Comparison of ENCODE assay signal across 13 cellular contexts in genomic region chr22:17919276-17920144, GRCh38.
DNase-seq lines count a peak whose midpoint lies in the region; ATAC-seq and TF ChIP-seq lines count a peak whose summit lies in the region.
"Had no signal": no experiment of that assay in that cellular context is flagged by ENCODE, and none has a peak within 500 bp of the region (broad histone marks: within the 10 kb centered on the region; RNA-seq: fewer than 3 reads in every experiment).

No MANE protein-coding gene starts in this region.

- H3K27ac ChIP-seq in mammary epithelial cell (ENCODE audit: insufficient read depth, low read depth, low read length) (no peak overlapping the region), lung (ENCODE audit: low read depth in 1 of 2, low read length in 1 of 2) (peak overlapping the region; percentile 46 to 90), testis (peak overlapping the region; percentile 18 to 64)

- in situ Hi-C loops in mammary epithelial cell (cut with MboI; ENCODE audit: low sequenced_read_pairs in 2 of 2) = loop anchor here in 1 of 2 donors (5.0 kb wide), 1 partner anchor 158 kb away; the partner anchor contains the start of gene PEX26

- H3K4me1 Mint-ChIP-seq in activated CD8-positive, alpha-beta memory T cell treated with anti-CD3 and anti-CD28 coated beads, Interleukin-2, amount 10 ng/mL, durations not matched to agents 7 days and 5 days = peaks cover 10% of the 10 kb centered on the region

- H3K9me3 ChIP-seq in mammary epithelial cell (replicated peaks; ENCODE audit: insufficient read depth, low read length) (no peaks in the 10 kb centered on the region), lung (ENCODE audit: control insufficient read depth in 2 of 2, insufficient read depth in 1 of 2, low read length in 1 of 2) (no peaks in the 10 kb centered on the region), testis (no peaks in the 10 kb centered on the region)

- H3K9ac ChIP-seq in mammary epithelial cell (ENCODE audit: insufficient read depth, low read length) = no peak overlapping the region

- intact Hi-C loops in mammary epithelial cell (cut with micrococcal nuclease) = loop anchor here (2.0 kb wide), 1 partner anchor 143 kb away; no protein-coding TSS in a partner anchor
- intact Hi-C loops in testis (cut with DNase I; ENCODE audit: low total_unique reads) = loop anchor here (10.0 kb wide), 1 partner anchor 65 kb away; no protein-coding TSS in a partner anchor

- BruUV-seq in mammary epithelial cell (replicated peaks; lab: Mats Ljungman, UMichigan) = no TSS peak

- ATAC-seq in lung (ENCODE audit: insufficient read depth, low FRiP score) = no peak
- ATAC-seq in activated CD8-positive, alpha-beta memory T cell treated with anti-CD3 and anti-CD28 coated beads, Interleukin-2, amount 10 ng/mL, durations not matched to agents 7 days and 5 days = no peak
- ATAC-seq: stimulated activated effector memory CD8-positive, alpha-beta T cell treated with anti-CD3 and anti-CD28 coated beads, Interleukin-12 subunit alpha, Interleukin-12 subunit beta, amount 100 ng/mL, for 72 hours had no signal

- H4K20me1 ChIP-seq in mammary epithelial cell (ENCODE audit: insufficient read depth, low read length) = peaks cover 10% of the 10 kb centered on the region

- no peak overlapping the region for H3K4me3 ChIP-seq in mammary epithelial cell (replicated peaks in 1 of 3; ENCODE audit: insufficient read depth in 1 of 3, low read depth in 2 of 3, low read length in 3 of 3)
- no peak overlapping the region for H3K4me3 ChIP-seq in lung
- no peak overlapping the region for H3K4me3 ChIP-seq in testis

- H3K27ac Mint-ChIP-seq in activated CD8-positive, alpha-beta memory T cell treated with anti-CD3 and anti-CD28 coated beads, Interleukin-2, amount 10 ng/mL, durations not matched to agents 7 days and 5 days = no peak overlapping the region

- peak; percentile 86 for DNase-seq in NCI-H345 treated with DMSO at 0.1 percent for 48 hours (lab: John Stamatoyannopoulos, UW; ENCODE audit: unreplicated experiment)
- no peak for DNase-seq in mammary epithelial cell
- DNase-seq in lung (ENCODE audit: low spot score) = no peak
- DNase-seq in testis = no peak
- no peak for DNase-seq in activated CD8-positive, alpha-beta memory T cell treated with anti-CD3 and anti-CD28 coated beads, Interleukin-2, amount 10 ng/mL, durations not matched to agents 7 days and 5 days
- no peak for DNase-seq in NK-92 (lab: John Stamatoyannopoulos, UW; ENCODE audit: unreplicated experiment)
- no peak for DNase-seq in activated T-cell treated with anti-CD3 and anti-CD28 coated beads, Interleukin-2, amount 50 U/mL, for 48 hours
- DNase-seq: activated naive CD4-positive, alpha-beta T cell treated with Interleukin-2 at 50 U/mL for 16 hours; DMS53; kidney glomerular epithelial cell; NCI-H1436; stimulated activated CD4-positive, alpha-beta T cell treated with anti-CD3 and anti-CD28 coated beads, Interleukin-12 subunit alpha, Interleukin-12 subunit beta, amount 100 ng/mL, for 4 hours had no signal

- H2AFZ ChIP-seq in mammary epithelial cell (ENCODE audit: low read depth, low read length) = no peak overlapping the region

- no peaks in the 10 kb centered on the region for H3K36me3 Mint-ChIP-seq in activated CD8-positive, alpha-beta memory T cell treated with anti-CD3 and anti-CD28 coated beads, Interleukin-2, amount 10 ng/mL, durations not matched to agents 7 days and 5 days
- H3K36me3 Mint-ChIP-seq: stimulated activated effector memory CD8-positive, alpha-beta T cell treated with anti-CD3 and anti-CD28 coated beads, Interleukin-12 subunit alpha, Interleukin-12 subunit beta, amount 100 ng/mL, for 72 hours had no signal

- no peak for TF ChIP-seq CTCF in mammary epithelial cell (conservative IDR thresholded peaks at IDR 0.05 in 1 of 2, IDR thresholded peaks at IDR 0.05 in 1 of 2; ENCODE audit: extremely low read depth in 1 of 2, insufficient read depth in 1 of 2, low read depth in 1 of 2, low read length in 2 of 2)
- TF ChIP-seq CTCF in lung (IDR thresholded peaks at IDR 0.05; ENCODE audit: control extremely low read depth, extremely low read depth) = no peak
- TF ChIP-seq CTCF in testis (IDR thresholded peaks at IDR 0.05) = no peak

- dilution Hi-C loops in mammary epithelial cell (cut with HindIII; ENCODE audit: low sequenced_read_pairs) = no loop called here

- no peak for TF ChIP-seq POLR2A in testis (IDR thresholded peaks at IDR 0.05)

- peaks cover 98% of the 10 kb centered on the region for H3K79me2 ChIP-seq in mammary epithelial cell (ENCODE audit: insufficient read depth, low read length)

- no peaks in the 10 kb centered on the region for H3K27me3 Mint-ChIP-seq in activated CD8-positive, alpha-beta memory T cell treated with anti-CD3 and anti-CD28 coated beads, Interleukin-2, amount 10 ng/mL, durations not matched to agents 7 days and 5 days

- CTCF ChIA-PET in mammary epithelial cell (lab: Charles Lee; ENCODE audit: low non-redundant PET) = interaction anchor here (0.5 to 0.6 kb wide), 2 partner anchors 9 to 115 kb away, joined by 3 to 6 read pairs; no protein-coding TSS in a partner anchor
- CTCF ChIA-PET in activated CD8-positive, alpha-beta memory T cell treated with anti-CD3 and anti-CD28 coated beads, Interleukin-2, amount 10 ng/mL, durations not matched to agents 7 days and 5 days (lab: Charles Lee) = interaction anchor here (1.2 to 2.1 kb wide), 3 partner anchors 90 to 157 kb away, joined by 4 to 5 read pairs (median 5); no protein-coding TSS in a partner anchor

- 60% methylated on average over 11 of the region's 11 CpGs for WGBS in mammary epithelial cell (ENCODE audit: low coverage, missing lambda C conversion rate)
- WGBS in lung, 2 donors = 77 to 83% methylated on average over 11 of the region's 11 CpGs
- WGBS in testis, 2 donors = 62 to 86% methylated on average over 8 to 11 of the region's 11 CpGs

- no peak overlapping the region for H3K4me3 Mint-ChIP-seq in activated CD8-positive, alpha-beta memory T cell treated with anti-CD3 and anti-CD28 coated beads, Interleukin-2, amount 10 ng/mL, durations not matched to agents 7 days and 5 days
- H3K4me3 Mint-ChIP-seq: stimulated activated effector memory CD8-positive, alpha-beta T cell treated with anti-CD3 and anti-CD28 coated beads, Interleukin-12 subunit alpha, Interleukin-12 subunit beta, amount 100 ng/mL, for 72 hours had no signal

- H3K4me2 ChIP-seq in mammary epithelial cell (ENCODE audit: insufficient read depth, low read depth, low read length) = peak overlapping the region; percentile 37

- H3K4me1 ChIP-seq in mammary epithelial cell (ENCODE audit: insufficient read depth, low read length) (peaks cover 70% of the 10 kb centered on the region), lung (ENCODE audit: control insufficient read depth in 2 of 2, insufficient read depth in 2 of 2, low read length in 2 of 2) (peaks cover 18 to 22% of the 10 kb centered on the region in 2 donors), testis (peaks cover 44% of the 10 kb centered on the region)

- H3K27me3 ChIP-seq in mammary epithelial cell (ENCODE audit: insufficient read depth, low read length) = no peaks in the 10 kb centered on the region
- no peaks in the 10 kb centered on the region for H3K27me3 ChIP-seq in lung (ENCODE audit: control insufficient read depth, insufficient read depth)
- H3K27me3 ChIP-seq in testis = no peaks in the 10 kb centered on the region

- H3K9me3 Mint-ChIP-seq in activated CD8-positive, alpha-beta memory T cell treated with anti-CD3 and anti-CD28 coated beads, Interleukin-2, amount 10 ng/mL, durations not matched to agents 7 days and 5 days (ENCODE audit: low read depth) = no peaks in the 10 kb centered on the region
- H3K9me3 Mint-ChIP-seq: stimulated activated effector memory CD8-positive, alpha-beta T cell treated with anti-CD3 and anti-CD28 coated beads, Interleukin-12 subunit alpha, Interleukin-12 subunit beta, amount 100 ng/mL, for 72 hours had no signal

- H3K36me3 ChIP-seq in mammary epithelial cell (ENCODE audit: insufficient read depth, low read length) (no peaks in the 10 kb centered on the region), lung (ENCODE audit: control insufficient read depth in 2 of 2, insufficient read depth in 2 of 2, low read length in 2 of 2) (no peaks in the 10 kb centered on the region), testis (ENCODE audit: low read depth, missing control alignments) (no peaks in the 10 kb centered on the region)
